In genomic region chr18:36283448-36283847, GRCh38 we compare ENCODE assay signal across 28 cellular contexts.
"Had no signal": no experiment of that assay in that cellular context is flagged by ENCODE, and none has a peak within 500 bp of the region (broad histone marks: within the 10 kb centered on the region; RNA-seq: fewer than 3 reads in every experiment).

No MANE protein-coding gene starts in this region.

- H3K4me3 ChIP-seq: stomach, suprapubic skin, testis, thoracic aorta, thyroid gland, tibial artery, tibial nerve, transverse colon, upper lobe of left lung, upper lobe of right lung, uterus, vagina had no signal

- H3K27ac Mint-ChIP-seq: stimulated activated effector memory CD8-positive, alpha-beta T cell treated with anti-CD3 and anti-CD28 coated beads, Interleukin-12 subunit alpha, Interleukin-12 subunit beta, amount 100 ng/mL, for 72 hours; stimulated activated memory B cell treated with anti-CD40 and anti-IgM and Interleukin-4, amounts not matched to agents 10 μg/mL and 1 μg/mL and 100 μg/mL, for 72 hours; stimulated activated naive B cell treated with anti-CD40 and anti-IgM and Interleukin-4, amounts not matched to agents 10 μg/mL and 1 μg/mL and 100 μg/mL, for 72 hours; stimulated activated naive CD8-positive, alpha-beta T cell treated with anti-CD3 and anti-CD28 coated beads, Interleukin-15, amount 100 ng/mL, for 72 hours; stimulated activated naive CD8-positive, alpha-beta T cell treated with anti-CD3 and anti-CD28 coated beads, Interleukin-15, Interleukin-2, amounts not matched to agents 100 ng/mL and 50 ng/mL, for 24 hours; type B pancreatic cell had no signal

- H3K27ac ChIP-seq: stomach, suprapubic skin, testis, thoracic aorta, thyroid gland, tibial artery, tibial nerve, transverse colon, upper lobe of left lung, upper lobe of right lung, uterus, vagina had no signal

- H3K36me3 Mint-ChIP-seq: stimulated activated effector memory CD8-positive, alpha-beta T cell treated with anti-CD3 and anti-CD28 coated beads, Interleukin-12 subunit alpha, Interleukin-12 subunit beta, amount 100 ng/mL, for 72 hours; stimulated activated naive B cell treated with anti-CD40 and anti-IgM and Interleukin-4, amounts not matched to agents 10 μg/mL and 1 μg/mL and 100 μg/mL, for 72 hours; type B pancreatic cell had no signal

- DNase-seq: stimulated activated CD4-positive, alpha-beta T cell treated with anti-CD3 and anti-CD28 coated beads, Interleukin-2, amount 100 ng/mL, for 48 hours; stimulated activated CD4-positive, alpha-beta T cell treated with anti-CD3 and anti-CD28 coated beads, Interleukin-4, amount 100 ng/mL, for 1 hour; stimulated activated CD4-positive, alpha-beta T cell treated with anti-CD3 and anti-CD28 coated beads, Interleukin-4, amount 100 ng/mL, for 24 hours; stimulated activated CD4-positive, alpha-beta T cell treated with anti-CD3 and anti-CD28 coated beads, Interleukin-4, amount 100 ng/mL, for 4 hours; stimulated activated CD8-positive, alpha-beta memory T cell treated with anti-CD3 and anti-CD28 coated beads, Interleukin-4, amount 100 ng/mL, for 48 hours; stimulated activated naive B cell treated with anti-CD40 and anti-IgM and Interleukin-4, amounts not matched to agents 10 μg/mL and 1 μg/mL and 100 μg/mL, for 72 hours; stimulated activated naive CD4-positive, alpha-beta T cell; stimulated activated naive CD4-positive, alpha-beta T cell treated with Interleukin-2 at 50 U/mL for 16 hours; stimulated activated naive CD8-positive, alpha-beta T cell treated with anti-CD3 and anti-CD28 coated beads, Interleukin-15, amount 100 ng/mL, for 72 hours; stimulated activated naive CD8-positive, alpha-beta T cell treated with anti-CD3 and anti-CD28 coated beads, Interleukin-15, Interleukin-2, amounts not matched to agents 100 U/mL and 50 U/mL, for 24 hours; stomach; substantia nigra; testis; thyroid gland; tibial artery; transverse colon; trophoblast cell; upper lobe of left lung; upper lobe of right lung; uterus had no signal

- H3K36me3 ChIP-seq: stomach, suprapubic skin, thoracic aorta, thyroid gland, tibial artery, tibial nerve, transverse colon, upper lobe of left lung, upper lobe of right lung, uterus, vagina had no signal

- H3K4me1 ChIP-seq: stomach, suprapubic skin, thyroid gland, tibial artery, tibial nerve, transverse colon, upper lobe of left lung, upper lobe of right lung, uterus, vagina had no signal

- H3K9me3 Mint-ChIP-seq: stimulated activated effector memory CD8-positive, alpha-beta T cell treated with anti-CD3 and anti-CD28 coated beads, Interleukin-12 subunit alpha, Interleukin-12 subunit beta, amount 100 ng/mL, for 72 hours; stimulated activated naive CD8-positive, alpha-beta T cell treated with anti-CD3 and anti-CD28 coated beads, Interleukin-15, amount 100 ng/mL, for 72 hours; stimulated activated naive CD8-positive, alpha-beta T cell treated with anti-CD3 and anti-CD28 coated beads, Interleukin-15, Interleukin-2, amounts not matched to agents 100 ng/mL and 50 ng/mL, for 24 hours; type B pancreatic cell had no signal

- H3K4me1 Mint-ChIP-seq: stimulated activated effector memory CD8-positive, alpha-beta T cell treated with anti-CD3 and anti-CD28 coated beads, Interleukin-12 subunit alpha, Interleukin-12 subunit beta, amount 100 ng/mL, for 72 hours; stimulated activated naive B cell treated with anti-CD40 and anti-IgM and Interleukin-4, amounts not matched to agents 10 μg/mL and 1 μg/mL and 100 μg/mL, for 72 hours; stimulated activated naive CD8-positive, alpha-beta T cell treated with anti-CD3 and anti-CD28 coated beads, Interleukin-15, amount 100 ng/mL, for 72 hours had no signal

- ATAC-seq: stimulated activated effector memory CD8-positive, alpha-beta T cell treated with anti-CD3 and anti-CD28 coated beads, Interleukin-12 subunit alpha, Interleukin-12 subunit beta, amount 100 ng/mL, for 72 hours; stimulated activated memory B cell treated with anti-CD40 and anti-IgM and Interleukin-4, amounts not matched to agents 10 μg/mL and 1 μg/mL and 100 μg/mL, for 72 hours; stimulated activated naive B cell treated with anti-CD40 and anti-IgM and Interleukin-4, amounts not matched to agents 10 μg/mL and 1 μg/mL and 100 μg/mL, for 72 hours; stimulated activated naive CD8-positive, alpha-beta T cell treated with anti-CD3 and anti-CD28 coated beads, Interleukin-15, amount 100 ng/mL, for 72 hours; stimulated activated naive CD8-positive, alpha-beta T cell treated with anti-CD3 and anti-CD28 coated beads, Interleukin-15, Interleukin-2, amounts not matched to agents 100 U/mL and 50 U/mL, for 24 hours; upper lobe of right lung had no signal

- H3K9me3 ChIP-seq: suprapubic skin, testis, thoracic aorta, thyroid gland, tibial artery, transverse colon, upper lobe of right lung, uterus, vagina had no signal

- H3K4me3 Mint-ChIP-seq: stimulated activated effector memory CD8-positive, alpha-beta T cell treated with anti-CD3 and anti-CD28 coated beads, Interleukin-12 subunit alpha, Interleukin-12 subunit beta, amount 100 ng/mL, for 72 hours; stimulated activated memory B cell treated with anti-CD40 and anti-IgM and Interleukin-4, amounts not matched to agents 10 μg/mL and 1 μg/mL and 100 μg/mL, for 72 hours; stimulated activated naive B cell treated with anti-CD40 and anti-IgM and Interleukin-4, amounts not matched to agents 10 μg/mL and 1 μg/mL and 100 μg/mL, for 72 hours; stimulated activated naive CD8-positive, alpha-beta T cell treated with anti-CD3 and anti-CD28 coated beads, Interleukin-15, amount 100 ng/mL, for 72 hours; stimulated activated naive CD8-positive, alpha-beta T cell treated with anti-CD3 and anti-CD28 coated beads, Interleukin-15, Interleukin-2, amounts not matched to agents 100 ng/mL and 50 ng/mL, for 24 hours; type B pancreatic cell had no signal

- H3K27me3 ChIP-seq: suprapubic skin, testis, thyroid gland, upper lobe of left lung, uterus, vagina had no signal
